1 cellular context compared by ENCODE assay signal in the genomic region with DNA sequence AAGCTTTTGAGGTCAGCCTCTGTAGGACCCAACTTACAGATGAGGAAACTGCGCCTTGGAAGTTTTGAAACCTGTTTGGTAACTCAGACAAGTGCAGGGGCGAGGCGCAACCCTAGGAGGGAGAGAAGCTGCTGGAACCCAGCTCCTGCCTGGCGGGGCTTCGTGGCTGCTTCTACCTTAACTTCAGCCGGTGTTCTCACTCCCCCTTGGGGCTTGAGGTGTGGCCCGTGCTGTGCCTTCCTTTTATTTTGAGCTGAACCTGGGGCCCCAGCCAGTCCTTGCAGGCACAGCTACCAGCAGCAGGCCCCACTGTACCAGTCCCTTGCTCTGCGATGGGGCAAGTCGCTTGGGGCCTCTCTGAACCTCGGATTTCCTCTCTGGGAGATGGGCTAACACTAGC.
TF ChIP-seq lines count a peak whose summit lies in the region.

No MANE protein-coding gene starts in this region.

TF ChIP-seq in H1, 55 proteins besides CTCF, POLR2A, EP300 and RAD21:
- TF ChIP-seq RNF2 (IDR thresholded peaks at IDR 0.05; ENCODE audit: borderline replicate concordance, low read depth, low read length, missing control alignments, poor library complexity, severe bottlenecking) (no peak), SIX5 (IDR thresholded peaks at IDR 0.05; ENCODE audit: low read depth, low read length) (no peak), EZH2 (IDR thresholded peaks at IDR 0.05; ENCODE audit: low read depth, low read length, severe bottlenecking) (no peak), JUN (IDR thresholded peaks at IDR 0.05; ENCODE audit: low read depth, low read length) (no peak), SIN3A (conservative IDR thresholded peaks at IDR 0.05 in 1 of 2, IDR thresholded peaks at IDR 0.05 in 1 of 2; ENCODE audit: low read depth in 1 of 2, low read length in 2 of 2) (no peak), YY1 (IDR thresholded peaks at IDR 0.05; ENCODE audit: low read depth, low read length) (no peak), RFX5 (IDR thresholded peaks at IDR 0.05; ENCODE audit: borderline replicate concordance, low read depth, low read length) (no peak), HDAC6 (IDR thresholded peaks at IDR 0.05; ENCODE audit: low read depth, low read length) (no peak), PHF8 (conservative IDR thresholded peaks at IDR 0.05; ENCODE audit: low read depth, low read length) (no peak), SIRT6 (IDR thresholded peaks at IDR 0.05; ENCODE audit: low read length) (no peak), MAFK (IDR thresholded peaks at IDR 0.05; ENCODE audit: low read depth, low read length) (no peak), KDM1A (IDR thresholded peaks at IDR 0.05; ENCODE audit: borderline replicate concordance, low read length) (no peak), ASH2L (IDR thresholded peaks at IDR 0.05; ENCODE audit: low read length) (no peak), SP1 (IDR thresholded peaks at IDR 0.05; ENCODE audit: low read depth, low read length) (no peak), POU5F1 (IDR thresholded peaks at IDR 0.05; ENCODE audit: low read depth, low read length) (no peak), SP2 (IDR thresholded peaks at IDR 0.05; ENCODE audit: low read length) (no peak), BACH1 (IDR thresholded peaks at IDR 0.05; ENCODE audit: low read length) (no peak)
- TF ChIP-seq, protein P1, sequence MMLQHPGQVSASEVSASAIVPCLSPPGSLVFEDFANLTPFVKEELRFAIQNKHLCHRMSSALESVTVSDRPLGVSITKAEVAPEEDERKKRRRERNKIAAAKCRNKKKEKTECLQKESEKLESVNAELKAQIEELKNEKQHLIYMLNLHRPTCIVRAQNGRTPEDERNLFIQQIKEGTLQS (IDR thresholded peaks at IDR 0.05; ENCODE audit: insufficient read depth, low read depth, low read length) = no peak
- TF ChIP-seq, protein P2, sequence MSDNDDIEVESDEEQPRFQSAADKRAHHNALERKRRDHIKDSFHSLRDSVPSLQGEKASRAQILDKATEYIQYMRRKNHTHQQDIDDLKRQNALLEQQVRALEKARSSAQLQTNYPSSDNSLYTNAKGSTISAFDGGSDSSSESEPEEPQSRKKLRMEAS (IDR thresholded peaks at IDR 0.05) = no peak
